9 cellular contexts compared by ENCODE assay signal in genomic region chr10:111598433-111599059, GRCh38.
DNase-seq lines count a peak whose midpoint lies in the region; ATAC-seq and TF ChIP-seq lines count a peak whose summit lies in the region.
"Had no signal": no experiment of that assay in that cellular context is flagged by ENCODE, and none has a peak within 500 bp of the region (broad histone marks: within the 10 kb centered on the region; RNA-seq: fewer than 3 reads in every experiment).

No MANE protein-coding gene starts in this region.

- no peak overlapping the region for H3K4me3 ChIP-seq in AG10803 (ENCODE audit: low read length)
- H3K4me3 ChIP-seq in fibroblast of mammary gland (ENCODE audit: control insufficient read depth, low read depth, low read length), result no peak overlapping the region
- no peak overlapping the region for H3K4me3 ChIP-seq in neuronal stem cell (ENCODE audit: low read length in 2 of 2)
- H3K4me3 ChIP-seq: SK-N-MC had no signal

- no peak overlapping the region for H2BK120ac ChIP-seq in neuronal stem cell (ENCODE audit: low read depth, low read length)

- H3K36me3 ChIP-seq in neuronal stem cell (replicated peaks in 1 of 2; ENCODE audit: control insufficient read depth in 2 of 2, insufficient read depth in 2 of 2, low read length in 2 of 2), result no peaks in the 10 kb centered on the region

- ATAC-seq in HG02763 (IDR thresholded peaks at IDR 0.05; ENCODE audit: unreplicated experiment), result peak; percentile 94
- ATAC-seq in activated CD8-positive, alpha-beta T cell treated with anti-CD3 and anti-CD28 coated beads, Interleukin-2, amount 10 ng/mL, durations not matched to agents 7 days and 5 days, result peak; percentile 67

- no peak overlapping the region for H3K14ac ChIP-seq in neuronal stem cell (ENCODE audit: low read length)

- no peaks in the 10 kb centered on the region for H3K36me3 Mint-ChIP-seq in activated CD8-positive, alpha-beta T cell treated with anti-CD3 and anti-CD28 coated beads, Interleukin-2, amount 10 ng/mL, durations not matched to agents 7 days and 5 days (ENCODE audit: low read depth)

- CTCF ChIA-PET in activated CD8-positive, alpha-beta T cell treated with anti-CD3 and anti-CD28 coated beads, Interleukin-2, amount 10 ng/mL, durations not matched to agents 7 days and 5 days (lab: Charles Lee), result interaction anchor here (0.6 to 2.3 kb wide), 8 partner anchors 9 to 990 kb away, joined by 3 to 7 read pairs (median 4); partner anchors contain the start of gene ADRA2A

- H3K9me3 Mint-ChIP-seq in activated CD8-positive, alpha-beta T cell treated with anti-CD3 and anti-CD28 coated beads, Interleukin-2, amount 10 ng/mL, durations not matched to agents 7 days and 5 days (ENCODE audit: insufficient read depth), result no peaks in the 10 kb centered on the region

- no peak overlapping the region for H3K18ac ChIP-seq in neuronal stem cell (ENCODE audit: low read length)

- H3K79me1 ChIP-seq in neuronal stem cell (ENCODE audit: low read depth, low read length), result no peaks in the 10 kb centered on the region

- no peak overlapping the region for H3K4ac ChIP-seq in neuronal stem cell (ENCODE audit: low read length)

- H2BK15ac ChIP-seq in neuronal stem cell (ENCODE audit: low read length), result no peak overlapping the region

- peak; percentile 91 for TF ChIP-seq CTCF in AG10803 (conservative IDR thresholded peaks at IDR 0.05; ENCODE audit: low read length)
- peak; percentile 70 for TF ChIP-seq CTCF in GM13976 (IDR thresholded peaks at IDR 0.05; ENCODE audit: borderline replicate concordance, control extremely low read depth, extremely low read depth, insufficient read depth, missing control alignments)
- peak; percentile 92 for TF ChIP-seq CTCF in fibroblast of mammary gland (conservative IDR thresholded peaks at IDR 0.05; ENCODE audit: control insufficient read depth, insufficient read depth, low read depth, low read length)

- H3K4me1 Mint-ChIP-seq in activated CD8-positive, alpha-beta T cell treated with anti-CD3 and anti-CD28 coated beads, Interleukin-2, amount 10 ng/mL, durations not matched to agents 7 days and 5 days (ENCODE audit: low read depth), result no peaks in the 10 kb centered on the region

- no peak overlapping the region for H3K9ac ChIP-seq in neuronal stem cell (ENCODE audit: low read depth, low read length, poor library complexity)

- H3K27ac ChIP-seq in neuronal stem cell (replicated peaks; ENCODE audit: low read length), result no peak overlapping the region
- H3K27ac ChIP-seq: SK-N-MC had no signal

- H4K8ac ChIP-seq in neuronal stem cell (ENCODE audit: low read depth, low read length), result no peak overlapping the region

- in situ Hi-C loops in GM13976 (cut with MboI; ENCODE audit: low sequenced_read_pairs, unreplicated experiment), result no loop called here

- H3K23ac ChIP-seq in neuronal stem cell (ENCODE audit: low read depth, low read length, poor library complexity), result no peak overlapping the region

- DNase-seq in AG10803 (ENCODE audit: low read depth), result peak; percentile 80
- DNase-seq in GM13976 (ENCODE audit: low spot score), result peak; percentile 34
- DNase-seq in NCI-H146 treated with DMSO at 0.1 percent for 48 hours (lab: John Stamatoyannopoulos, UW; ENCODE audit: unreplicated experiment), result peak; percentile 1
- DNase-seq in activated CD8-positive, alpha-beta T cell treated with anti-CD3 and anti-CD28 coated beads, Interleukin-2, amount 10 ng/mL, durations not matched to agents 7 days and 5 days, result peak; percentile 58
- peak; percentile 74 for DNase-seq in fibroblast of mammary gland (ENCODE audit: low read depth)
- peak; percentile 58 for DNase-seq in neuronal stem cell (ENCODE audit: low spot score)
- DNase-seq in ureter (ENCODE audit: low spot score), result peak; percentile 63

- H4K91ac ChIP-seq in neuronal stem cell (ENCODE audit: low read depth, low read length, poor library complexity), result no peak overlapping the region

- no peak overlapping the region for H3K4me2 ChIP-seq in neuronal stem cell (ENCODE audit: insufficient read depth, low read length, poor library complexity, severe bottlenecking)

- no peak overlapping the region for H3K27ac Mint-ChIP-seq in activated CD8-positive, alpha-beta T cell treated with anti-CD3 and anti-CD28 coated beads, Interleukin-2, amount 10 ng/mL, durations not matched to agents 7 days and 5 days

- H3K27me3 Mint-ChIP-seq in activated CD8-positive, alpha-beta T cell treated with anti-CD3 and anti-CD28 coated beads, Interleukin-2, amount 10 ng/mL, durations not matched to agents 7 days and 5 days (ENCODE audit: low read depth), result no peaks in the 10 kb centered on the region

- POLR2A ChIA-PET in activated CD8-positive, alpha-beta T cell treated with anti-CD3 and anti-CD28 coated beads, Interleukin-2, amount 10 ng/mL, durations not matched to agents 7 days and 5 days (lab: Charles Lee), result no interaction called here

- H3K27me3 ChIP-seq in neuronal stem cell (ENCODE audit: control insufficient read depth in 3 of 3, insufficient read depth in 3 of 3, low read depth in 1 of 3, low read length in 3 of 3), result no peaks in the 10 kb centered on the region

- no peaks in the 10 kb centered on the region for H3K4me1 ChIP-seq in neuronal stem cell (ENCODE audit: control insufficient read depth in 2 of 2, insufficient read depth in 1 of 2, low read depth in 1 of 2, low read length in 2 of 2)

- H3K9me3 ChIP-seq in neuronal stem cell (replicated peaks in 1 of 2; ENCODE audit: control insufficient read depth in 2 of 2, insufficient read depth in 1 of 2, low read depth in 1 of 2, low read length in 2 of 2), result no peaks in the 10 kb centered on the region

- H3K4me3 Mint-ChIP-seq in activated CD8-positive, alpha-beta T cell treated with anti-CD3 and anti-CD28 coated beads, Interleukin-2, amount 10 ng/mL, durations not matched to agents 7 days and 5 days, result no peak overlapping the region

- no peak overlapping the region for H2AK5ac ChIP-seq in neuronal stem cell (ENCODE audit: low read depth, low read length)

- H2BK12ac ChIP-seq in neuronal stem cell (ENCODE audit: low read length), result no peak overlapping the region

- H2BK5ac ChIP-seq in neuronal stem cell (ENCODE audit: low read length), result no peak overlapping the region

- no peak overlapping the region for H2AFZ ChIP-seq in neuronal stem cell (ENCODE audit: low read length)

- WGBS in neuronal stem cell (ENCODE audit: extremely low coverage in 2 of 2, insufficient read length in 2 of 2, insufficient replicate concordance in 1 of 2), 2 donors, result no CpG with 5 or more reads among the region's 6 CpGs

Comparison
In these comparisons a context has a peak if more than half of its experiments do, and no peak if none do; other contexts are left out.
1. DNase-seq: peak in every context shown above with its lines; median percentile 80 in AG10803; 74 in fibroblast of mammary gland; 63 in ureter; 58 in activated CD8-positive, alpha-beta T cell treated with anti-CD3 and anti-CD28 coated beads, Interleukin-2, amount 10 ng/mL, durations not matched to agents 7 days and 5 days; 58 in neuronal stem cell; 34 in GM13976; 1 in NCI-H146 treated with DMSO at 0.1 percent for 48 hours.